In genomic region chr11:120773501-120774031, GRCh38 we compare ENCODE assay signal across 10 cellular contexts.
DNase-seq lines count a peak whose midpoint lies in the region; ATAC-seq lines count a peak whose summit lies in the region.
"Had no signal": no experiment of that assay in that cellular context is flagged by ENCODE, and none has a peak within 500 bp of the region (broad histone marks: within the 10 kb centered on the region; RNA-seq: fewer than 3 reads in every experiment).

No MANE protein-coding gene starts in this region.

- H3K9ac ChIP-seq in mesenchymal stem cell (ENCODE audit: low read length), result no peak overlapping the region

- H3K4me1 ChIP-seq in mesenchymal stem cell (ENCODE audit: control insufficient read depth, insufficient read depth, low read depth, low read length), result no peaks in the 10 kb centered on the region

- ATAC-seq in GM18520 (IDR thresholded peaks at IDR 0.05; ENCODE audit: unreplicated experiment) (peak; percentile 83), GM21786 (IDR thresholded peaks at IDR 0.05; ENCODE audit: unreplicated experiment) (peak; percentile 70), HG03565 (IDR thresholded peaks at IDR 0.05; ENCODE audit: unreplicated experiment) (peak; percentile 66)

- H4K91ac ChIP-seq in mesenchymal stem cell (ENCODE audit: low read length), result no peak overlapping the region

- H3K27me3 ChIP-seq in mesenchymal stem cell (ENCODE audit: control insufficient read depth in 1 of 2, insufficient read depth in 1 of 2, low read length in 2 of 2), result peaks cover 16 to 37% of the 10 kb centered on the region in 2 experiments

- no peaks in the 10 kb centered on the region for H3K9me3 Mint-ChIP-seq in activated CD4-positive, alpha-beta T cell treated with anti-CD3 and anti-CD28 coated beads, Interleukin-2, amount 10 ng/mL, durations not matched to agents 7 days and 5 days

- no peaks in the 10 kb centered on the region for H3K9me3 ChIP-seq in mesenchymal stem cell (ENCODE audit: control insufficient read depth, low read length)

- H3K36me3 Mint-ChIP-seq in activated CD4-positive, alpha-beta T cell treated with anti-CD3 and anti-CD28 coated beads, Interleukin-2, amount 10 ng/mL, durations not matched to agents 7 days and 5 days (ENCODE audit: low read depth), result no peaks in the 10 kb centered on the region

- CTCF ChIA-PET in activated CD4-positive, alpha-beta T cell treated with anti-CD3 and anti-CD28 coated beads, Interleukin-2, amount 10 ng/mL, durations not matched to agents 7 days and 5 days (lab: Charles Lee), result no interaction called here

- 83% methylated on average over 5 of the region's 5 CpGs for WGBS in mesenchymal stem cell

- H2AFZ ChIP-seq in mesenchymal stem cell (ENCODE audit: low read depth, low read length), result no peak overlapping the region

- H2AK5ac ChIP-seq in mesenchymal stem cell (ENCODE audit: low read length, severe bottlenecking), result no peak overlapping the region

- H2BK12ac ChIP-seq in mesenchymal stem cell (ENCODE audit: low read length in 2 of 2), result no peak overlapping the region

- DNase-seq in mesenchymal stem cell (peak; percentile 14), GM19240 (ENCODE audit: insufficient read length, low spot score) (no peak), NCI-H1930 (lab: John Stamatoyannopoulos, UW) (no peak), SKM-1 (lab: John Stamatoyannopoulos, UW; ENCODE audit: unreplicated experiment) (no peak)
- no peak for DNase-seq in activated CD4-positive, alpha-beta T cell treated with anti-CD3 and anti-CD28 coated beads, Interleukin-2, amount 10 ng/mL, durations not matched to agents 7 days and 5 days
- DNase-seq: NCI-H2029 treated with DMSO at 0.1 percent for 48 hours had no signal

- POLR2A ChIA-PET in activated CD4-positive, alpha-beta T cell treated with anti-CD3 and anti-CD28 coated beads, Interleukin-2, amount 10 ng/mL, durations not matched to agents 7 days and 5 days (lab: Charles Lee), result no interaction called here

- no peaks in the 10 kb centered on the region for H3K79me1 ChIP-seq in mesenchymal stem cell (replicated peaks; ENCODE audit: low read length, poor library complexity, severe bottlenecking)

- H2BK15ac ChIP-seq in mesenchymal stem cell (ENCODE audit: low read depth, poor library complexity, severe bottlenecking), result no peak overlapping the region

- no peak overlapping the region for H3K27ac ChIP-seq in mesenchymal stem cell (ENCODE audit: low read length, poor library complexity, severe bottlenecking)
- H3K27ac ChIP-seq: SK-N-MC had no signal

- no peak overlapping the region for H3K23ac ChIP-seq in mesenchymal stem cell (ENCODE audit: low read length in 2 of 2)

- peaks cover 10% of the 10 kb centered on the region for H3K27me3 Mint-ChIP-seq in activated CD4-positive, alpha-beta T cell treated with anti-CD3 and anti-CD28 coated beads, Interleukin-2, amount 10 ng/mL, durations not matched to agents 7 days and 5 days

- no peak overlapping the region for H2BK120ac ChIP-seq in mesenchymal stem cell (ENCODE audit: low read depth, low read length)

- H3K4ac ChIP-seq in mesenchymal stem cell (ENCODE audit: low read depth in 1 of 2, low read length in 2 of 2), result no peak overlapping the region

- no peak overlapping the region for H3K4me3 ChIP-seq in mesenchymal stem cell (ENCODE audit: insufficient read depth in 1 of 2, low read depth in 1 of 2, low read length in 2 of 2)
- H3K4me3 ChIP-seq: SK-N-MC had no signal

- no peak overlapping the region for H3K18ac ChIP-seq in mesenchymal stem cell (ENCODE audit: low read depth in 1 of 2, low read length in 2 of 2)

- H3K4me2 ChIP-seq in mesenchymal stem cell (ENCODE audit: low read length, poor library complexity, severe bottlenecking), result no peak overlapping the region

- no peak overlapping the region for H3K27ac Mint-ChIP-seq in activated CD4-positive, alpha-beta T cell treated with anti-CD3 and anti-CD28 coated beads, Interleukin-2, amount 10 ng/mL, durations not matched to agents 7 days and 5 days

- no peaks in the 10 kb centered on the region for H3K36me3 ChIP-seq in mesenchymal stem cell (ENCODE audit: control insufficient read depth in 1 of 2, insufficient read depth in 2 of 2, low read depth in 1 of 2, low read length in 2 of 2)

- no peak overlapping the region for H4K8ac ChIP-seq in mesenchymal stem cell (ENCODE audit: low read length)

- no peaks in the 10 kb centered on the region for H3K4me1 Mint-ChIP-seq in activated CD4-positive, alpha-beta T cell treated with anti-CD3 and anti-CD28 coated beads, Interleukin-2, amount 10 ng/mL, durations not matched to agents 7 days and 5 days

- no peak overlapping the region for H3K4me3 Mint-ChIP-seq in activated CD4-positive, alpha-beta T cell treated with anti-CD3 and anti-CD28 coated beads, Interleukin-2, amount 10 ng/mL, durations not matched to agents 7 days and 5 days

- no peak overlapping the region for H3K14ac ChIP-seq in mesenchymal stem cell (ENCODE audit: low read length in 2 of 2)

- H2BK5ac ChIP-seq in mesenchymal stem cell (ENCODE audit: low read depth, low read length, poor library complexity, severe bottlenecking), result no peak overlapping the region
